ENCODE assay signal across 41 cellular contexts in the genomic region with DNA sequence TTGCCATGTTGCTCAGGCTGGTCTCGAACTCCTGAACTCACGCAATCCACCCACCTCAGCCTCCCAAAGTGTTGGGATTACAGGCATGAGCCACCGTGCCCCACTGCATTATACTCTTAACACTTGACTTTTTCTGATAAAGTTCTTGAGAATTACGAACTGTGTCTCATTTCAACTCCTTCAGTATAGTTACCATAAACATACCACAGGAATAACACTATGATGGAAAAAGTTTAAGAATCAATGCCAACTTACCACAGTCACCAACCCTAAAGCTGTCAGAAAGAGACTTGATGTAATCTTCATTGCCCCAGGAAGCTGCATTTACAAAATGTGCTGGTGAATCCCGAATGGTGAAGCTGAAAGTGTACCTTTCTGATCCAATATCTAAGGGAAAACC. TPM values are rescaled to one million over a fixed set of nuclear protein-coding genes. Genes with fewer than 3 reads are reported as not detected.
"Had no signal": no experiment of that assay in that cellular context is flagged by ENCODE, and none has a peak within 500 bp of the region (broad histone marks: within the 10 kb centered on the region; RNA-seq: fewer than 3 reads in every experiment).

No MANE protein-coding gene starts in this region.

- H3K27ac Mint-ChIP-seq: activated naive CD4-positive, alpha-beta T cell treated with anti-CD3 and anti-CD28 coated beads for 36 hours; activated naive CD4-positive, alpha-beta T cell treated with anti-CD3 and anti-CD28 coated beads, Interleukin-2, amount 10 ng/mL, durations not matched to agents 7 days and 5 days; activated naive CD4-positive, alpha-beta T cell treated with anti-CD3 and anti-CD28 coated beads, Interleukin-2, amount 50 U/mL, for 24 hours; activated naive CD4-positive, alpha-beta T cell treated with anti-CD3 and anti-CD28 coated beads, Interleukin-2, amount 50 U/mL, for 72 hours; activated naive CD8-positive, alpha-beta T cell; activated naive CD8-positive, alpha-beta T cell treated with anti-CD3 and anti-CD28 coated beads, Interleukin-2, amount 10 ng/mL, durations not matched to agents 7 days and 5 days; activated naive CD8-positive, alpha-beta T cell treated with anti-CD3 and anti-CD28 coated beads, Interleukin-2, amount 50 U/mL, for 24 hours; activated T-cell treated with anti-CD3 and anti-CD28 coated beads, Interleukin-2, amount 50 U/mL, for 24 hours; activated T-helper 1 cell treated with anti-CD3 and anti-CD28 coated beads, Interleukin-12 subunit alpha, Interleukin-12 subunit beta, Interleukin-2, Interleukin-4 antibody, amounts not matched to agents 30 ng/mL and 10 ng/mL and 1 ng/mL, durations not matched to agents 14 hours and 24 hours and 36 hours; activated T-helper 2 cell treated with anti-CD3 and anti-CD28 coated beads, Interferon-gamma antibody, Interleukin-2, Interleukin-4, amounts not matched to agents 10 μg/mL and 5 μg/mL and 100 μg/mL, durations not matched to agents 14 hours and 24 hours and 36 hours; brain had no signal

- H3K4me3 Mint-ChIP-seq: activated naive CD4-positive, alpha-beta T cell treated with anti-CD3 and anti-CD28 coated beads for 36 hours; activated naive CD4-positive, alpha-beta T cell treated with anti-CD3 and anti-CD28 coated beads, Interleukin-2, amount 10 ng/mL, durations not matched to agents 7 days and 5 days; activated naive CD4-positive, alpha-beta T cell treated with anti-CD3 and anti-CD28 coated beads, Interleukin-2, amount 50 U/mL, for 24 hours; activated naive CD8-positive, alpha-beta T cell; activated naive CD8-positive, alpha-beta T cell treated with anti-CD3 and anti-CD28 coated beads, Interleukin-2, amount 10 ng/mL, durations not matched to agents 7 days and 5 days; activated naive CD8-positive, alpha-beta T cell treated with anti-CD3 and anti-CD28 coated beads, Interleukin-2, amount 50 U/mL, for 24 hours; activated T-cell treated with anti-CD3 and anti-CD28 coated beads, Interleukin-2, amount 50 U/mL, for 24 hours; activated T-cell treated with anti-CD3 and anti-CD28 coated beads, Interleukin-2, amount 50 U/mL, for 4 hours; activated T-helper 1 cell treated with anti-CD3 and anti-CD28 coated beads, Interleukin-12 subunit alpha, Interleukin-12 subunit beta, Interleukin-2, Interleukin-4 antibody, amounts not matched to agents 30 ng/mL and 10 ng/mL and 1 ng/mL, durations not matched to agents 14 hours and 24 hours and 36 hours; brain; central memory CD8-positive, alpha-beta T cell had no signal

- H3K4me1 ChIP-seq: adrenal gland, ascending aorta, body of pancreas, breast epithelium had no signal

- H3K27me3 Mint-ChIP-seq: activated naive CD8-positive, alpha-beta T cell had no signal

- H3K27ac ChIP-seq: adrenal gland, ascending aorta, body of pancreas, brain microvascular endothelial cell, breast epithelium, cardiac muscle cell had no signal

- H3K9me3 ChIP-seq: adrenal gland, ascending aorta, body of pancreas, breast epithelium had no signal

- H3K4me1 Mint-ChIP-seq: central memory CD8-positive, alpha-beta T cell had no signal

- FAIRE-seq: astrocyte, bronchial epithelial cell, colon had no signal

- H3K36me3 Mint-ChIP-seq: activated naive CD4-positive, alpha-beta T cell treated with anti-CD3 and anti-CD28 coated beads, Interleukin-2, amount 10 ng/mL, durations not matched to agents 7 days and 5 days; activated naive CD4-positive, alpha-beta T cell treated with anti-CD3 and anti-CD28 coated beads, Interleukin-2, amount 50 U/mL, for 24 hours; activated naive CD4-positive, alpha-beta T cell treated with anti-CD3 and anti-CD28 coated beads, Interleukin-2, amount 50 U/mL, for 72 hours; activated naive CD8-positive, alpha-beta T cell; activated naive CD8-positive, alpha-beta T cell treated with anti-CD3 and anti-CD28 coated beads, Interleukin-2, amount 10 ng/mL, durations not matched to agents 7 days and 5 days; brain had no signal

- ATAC-seq: activated naive CD8-positive, alpha-beta T cell treated with anti-CD3 and anti-CD28 coated beads, Interleukin-2, amount 50 U/mL, for 24 hours; activated T-cell treated with anti-CD3 and anti-CD28 coated beads, Interleukin-2, amount 50 U/mL, for 4 hours; body of pancreas had no signal

- DNase-seq: activated effector memory CD4-positive, alpha-beta T cell treated with anti-CD3 and anti-CD28 coated beads, Interleukin-2, amount 50 U/mL, for 16 hours; activated effector memory CD4-positive, alpha-beta T cell treated with Interleukin-2 at 50 U/mL for 16 hours; activated gamma-delta T cell; activated gamma-delta T cell treated with Interleukin-2 at 50 U/mL for 16 hours; activated naive CD4-positive, alpha-beta T cell; activated naive CD4-positive, alpha-beta T cell treated with anti-CD3 and anti-CD28 coated beads for 36 hours; activated naive CD4-positive, alpha-beta T cell treated with anti-CD3 and anti-CD28 coated beads, Interleukin-2, amount 10 ng/mL, durations not matched to agents 7 days and 5 days; activated naive CD4-positive, alpha-beta T cell treated with anti-CD3 and anti-CD28 coated beads, Interleukin-2, amount 50 U/mL, for 16 hours; activated naive CD4-positive, alpha-beta T cell treated with Interleukin-2 at 50 U/mL for 16 hours; activated naive CD8-positive, alpha-beta T cell treated with anti-CD3 and anti-CD28 coated beads, Interleukin-2, amount 10 ng/mL, durations not matched to agents 7 days and 5 days; activated naive CD8-positive, alpha-beta T cell treated with anti-CD3 and anti-CD28 coated beads, Interleukin-2, amount 50 U/mL, for 24 hours; activated T-cell treated with anti-CD3 and anti-CD28 coated beads for 4 hours; activated T-cell treated with anti-CD3 and anti-CD28 coated beads, Interleukin-2, amount 50 U/mL, for 24 hours; activated T-cell treated with anti-CD3 and anti-CD28 coated beads, Interleukin-2, amount 50 U/mL, for 4 hours; activated T-cell treated with anti-CD3 and anti-CD28 coated beads, Interleukin-2, amount 50 U/mL, for 48 hours; adrenal gland; amniotic stem cell; amygdala; anterior cingulate cortex; body of pancreas; brain microvascular endothelial cell; caudate nucleus; central memory CD4-positive, alpha-beta T cell; cerebellar nuclear complex had no signal

- H3K4me3 ChIP-seq: adrenal gland, ascending aorta, body of pancreas, breast epithelium, cardiac muscle cell had no signal

- H3K9me3 Mint-ChIP-seq: activated naive CD4-positive, alpha-beta T cell treated with anti-CD3 and anti-CD28 coated beads for 36 hours; activated naive CD4-positive, alpha-beta T cell treated with anti-CD3 and anti-CD28 coated beads, Interleukin-2, amount 10 ng/mL, durations not matched to agents 7 days and 5 days; activated naive CD4-positive, alpha-beta T cell treated with anti-CD3 and anti-CD28 coated beads, Interleukin-2, amount 50 U/mL, for 24 hours; activated naive CD4-positive, alpha-beta T cell treated with anti-CD3 and anti-CD28 coated beads, Interleukin-2, amount 50 U/mL, for 72 hours; activated naive CD8-positive, alpha-beta T cell treated with anti-CD3 and anti-CD28 coated beads, Interleukin-2, amount 10 ng/mL, durations not matched to agents 7 days and 5 days; activated naive CD8-positive, alpha-beta T cell treated with anti-CD3 and anti-CD28 coated beads, Interleukin-2, amount 50 U/mL, for 24 hours; activated T-cell treated with anti-CD3 and anti-CD28 coated beads, Interleukin-2, amount 50 U/mL, for 24 hours; activated T-cell treated with anti-CD3 and anti-CD28 coated beads, Interleukin-2, amount 50 U/mL, for 4 hours; activated T-helper 1 cell treated with anti-CD3 and anti-CD28 coated beads, Interleukin-12 subunit alpha, Interleukin-12 subunit beta, Interleukin-2, Interleukin-4 antibody, amounts not matched to agents 30 ng/mL and 10 ng/mL and 1 ng/mL, durations not matched to agents 14 hours and 24 hours and 36 hours; activated T-helper 2 cell treated with anti-CD3 and anti-CD28 coated beads, Interferon-gamma antibody, Interleukin-2, Interleukin-4, amounts not matched to agents 10 μg/mL and 5 μg/mL and 100 μg/mL, durations not matched to agents 14 hours and 24 hours and 36 hours; brain; central memory CD8-positive, alpha-beta T cell had no signal

RNA-seq across cellular contexts. Expression of a gene that starts 10.2 kb away (rescaled TPM):
- total RNA-seq: activated naive CD8-positive, alpha-beta T cell treated with anti-CD3 and anti-CD28 coated beads, Interleukin-2, amount 10 ng/mL, durations not matched to agents 7 days and 5 days; activated T-helper 1 cell treated with anti-CD3 and anti-CD28 coated beads, Interleukin-12 subunit alpha, Interleukin-12 subunit beta, Interleukin-2, Interleukin-4 antibody, amounts not matched to agents 30 ng/mL and 10 ng/mL and 1 ng/mL, durations not matched to agents 14 hours and 24 hours and 36 hours; activated T-helper 2 cell treated with anti-CD3 and anti-CD28 coated beads, Interferon-gamma antibody, Interleukin-2, Interleukin-4, amounts not matched to agents 10 μg/mL and 5 μg/mL and 100 μg/mL, durations not matched to agents 14 hours and 24 hours and 36 hours; aorta; ascending aorta; breast epithelium; cardiac septum had no signal
- polyA plus RNA-seq: adrenal gland, aorta, cardiac muscle cell had no signal

RNA-seq across cellular contexts. Expression of a gene that starts 56.5 kb away (rescaled TPM):
- total RNA-seq: activated naive CD4-positive, alpha-beta T cell treated with anti-CD3 and anti-CD28 coated beads for 36 hours; activated naive CD4-positive, alpha-beta T cell treated with anti-CD3 and anti-CD28 coated beads, Interleukin-2, amount 50 U/mL, for 72 hours; activated naive CD8-positive, alpha-beta T cell treated with anti-CD3 and anti-CD28 coated beads, Interleukin-2, amount 10 ng/mL, durations not matched to agents 7 days and 5 days; activated T-cell treated with anti-CD3 and anti-CD28 coated beads, Interleukin-2, amount 50 U/mL, for 4 hours; activated T-helper 1 cell treated with anti-CD3 and anti-CD28 coated beads, Interleukin-12 subunit alpha, Interleukin-12 subunit beta, Interleukin-2, Interleukin-4 antibody, amounts not matched to agents 30 ng/mL and 10 ng/mL and 1 ng/mL, durations not matched to agents 14 hours and 24 hours and 36 hours; activated T-helper 2 cell treated with anti-CD3 and anti-CD28 coated beads, Interferon-gamma antibody, Interleukin-2, Interleukin-4, amounts not matched to agents 10 μg/mL and 5 μg/mL and 100 μg/mL, durations not matched to agents 14 hours and 24 hours and 36 hours; adrenal gland; aorta; ascending aorta; astrocyte; body of pancreas; breast epithelium; bronchial epithelial cell; cardiac muscle cell; cardiac septum; cerebellum; chondrocyte had no signal
- polyA plus RNA-seq: cardiac muscle cell had no signal
